Comparison of ENCODE assay signal across 28 cellular contexts in genomic region chr22:38826386-38826785, GRCh38.
"Had no signal": no experiment of that assay in that cellular context is flagged by ENCODE, and none has a peak within 500 bp of the region (broad histone marks: within the 10 kb centered on the region; RNA-seq: fewer than 3 reads in every experiment).

No MANE protein-coding gene starts in this region.

- H3K36me3 ChIP-seq: pancreas, right lobe of liver, sigmoid colon, thyroid gland, upper lobe of left lung, vagina had no signal

- H3K4me1 Mint-ChIP-seq: nephron progenitor cell; stimulated activated effector memory CD8-positive, alpha-beta T cell treated with anti-CD3 and anti-CD28 coated beads, Interleukin-12 subunit alpha, Interleukin-12 subunit beta, amount 100 ng/mL, for 72 hours had no signal

- DNase-seq: naive thymus-derived CD8-positive, alpha-beta T cell; nephron progenitor cell; occipital lobe; pancreas; right cardiac atrium; small intestine; stimulated activated CD4-positive, alpha-beta T cell treated with anti-CD3 and anti-CD28 coated beads, Interleukin-15, amount 100 ng/mL, for 24 hours; stimulated activated CD4-positive, alpha-beta T cell treated with anti-CD3 and anti-CD28 coated beads, Interleukin-2, amount 100 ng/mL, for 24 hours; stimulated activated CD4-positive, alpha-beta T cell treated with anti-CD3 and anti-CD28 coated beads, Interleukin-2, amount 100 ng/mL, for 48 hours; stimulated activated CD4-positive, alpha-beta T cell treated with anti-CD3 and anti-CD28 coated beads, Interleukin-4, amount 100 ng/mL, for 24 hours; stimulated activated naive B cell treated with anti-CD40 and anti-IgM and Interleukin-4, amounts not matched to agents 10 μg/mL and 1 μg/mL and 100 μg/mL, for 72 hours; stimulated activated naive CD4-positive, alpha-beta T cell treated with Interleukin-2 at 50 U/mL for 16 hours; stomach; thyroid gland; trophoblast cell had no signal

- H3K36me3 Mint-ChIP-seq: natural killer cell treated with Interleukin-12 subunit alpha and Interleukin-12 subunit beta and Interleukin-15 and Interleukin-18, amount 100 ng/mL, for 72 hours; stimulated activated effector memory CD8-positive, alpha-beta T cell treated with anti-CD3 and anti-CD28 coated beads, Interleukin-12 subunit alpha, Interleukin-12 subunit beta, amount 100 ng/mL, for 72 hours; stimulated activated naive B cell treated with anti-CD40 and anti-IgM and Interleukin-4, amounts not matched to agents 10 μg/mL and 1 μg/mL and 100 μg/mL, for 72 hours had no signal

- H3K27me3 ChIP-seq: pancreas, right lobe of liver, sigmoid colon, stomach, thyroid gland, tibial nerve, upper lobe of left lung, vagina had no signal

- H3K4me1 ChIP-seq: pancreas, psoas muscle, right lobe of liver, sigmoid colon, stomach, thyroid gland, tibial nerve, upper lobe of left lung, vagina had no signal

- H3K4me3 ChIP-seq: pancreas, psoas muscle, right lobe of liver, sigmoid colon, stomach, thoracic aorta, thyroid gland, tibial nerve, upper lobe of left lung, vagina had no signal

- H3K27ac ChIP-seq: pancreas, psoas muscle, right lobe of liver, sigmoid colon, stomach, thoracic aorta, thyroid gland, tibial nerve, upper lobe of left lung, vagina had no signal

- H3K9me3 Mint-ChIP-seq: naive thymus-derived CD8-positive, alpha-beta T cell; natural killer cell treated with Interleukin-12 subunit alpha and Interleukin-12 subunit beta and Interleukin-15 and Interleukin-18, amount 100 ng/mL, for 72 hours; nephron progenitor cell; neural crest cell; stimulated activated effector memory CD8-positive, alpha-beta T cell treated with anti-CD3 and anti-CD28 coated beads, Interleukin-12 subunit alpha, Interleukin-12 subunit beta, amount 100 ng/mL, for 72 hours; stimulated activated naive B cell treated with anti-CD40 and anti-IgM and Interleukin-4, amounts not matched to agents 10 μg/mL and 1 μg/mL and 100 μg/mL, for 72 hours; stimulated activated naive CD8-positive, alpha-beta T cell treated with anti-CD3 and anti-CD28 coated beads, Interleukin-15, Interleukin-2, amounts not matched to agents 100 ng/mL and 50 ng/mL, for 24 hours had no signal

- H3K4me3 Mint-ChIP-seq: naive thymus-derived CD8-positive, alpha-beta T cell; natural killer cell treated with Interleukin-12 subunit alpha and Interleukin-12 subunit beta and Interleukin-15 and Interleukin-18, amount 100 ng/mL, for 72 hours; nephron progenitor cell; neural crest cell; stimulated activated effector memory CD8-positive, alpha-beta T cell treated with anti-CD3 and anti-CD28 coated beads, Interleukin-12 subunit alpha, Interleukin-12 subunit beta, amount 100 ng/mL, for 72 hours; stimulated activated naive B cell treated with anti-CD40 and anti-IgM and Interleukin-4, amounts not matched to agents 10 μg/mL and 1 μg/mL and 100 μg/mL, for 72 hours; stimulated activated naive CD8-positive, alpha-beta T cell treated with anti-CD3 and anti-CD28 coated beads, Interleukin-15, Interleukin-2, amounts not matched to agents 100 ng/mL and 50 ng/mL, for 24 hours had no signal

- H3K27me3 Mint-ChIP-seq: naive thymus-derived CD8-positive, alpha-beta T cell; natural killer cell treated with Interleukin-12 subunit alpha and Interleukin-12 subunit beta and Interleukin-15 and Interleukin-18, amount 100 ng/mL, for 72 hours; stimulated activated naive CD8-positive, alpha-beta T cell treated with anti-CD3 and anti-CD28 coated beads, Interleukin-15, Interleukin-2, amounts not matched to agents 100 ng/mL and 50 ng/mL, for 24 hours had no signal

- H3K9me3 ChIP-seq: pancreas, psoas muscle, right lobe of liver, sigmoid colon, stomach, thoracic aorta, thyroid gland, upper lobe of left lung, vagina had no signal

- H3K27ac Mint-ChIP-seq: naive thymus-derived CD8-positive, alpha-beta T cell; natural killer cell treated with Interleukin-12 subunit alpha and Interleukin-12 subunit beta and Interleukin-15 and Interleukin-18, amount 100 ng/mL, for 72 hours; nephron progenitor cell; progenitor cell of endocrine pancreas; stimulated activated effector memory CD8-positive, alpha-beta T cell treated with anti-CD3 and anti-CD28 coated beads, Interleukin-12 subunit alpha, Interleukin-12 subunit beta, amount 100 ng/mL, for 72 hours; stimulated activated naive B cell treated with anti-CD40 and anti-IgM and Interleukin-4, amounts not matched to agents 10 μg/mL and 1 μg/mL and 100 μg/mL, for 72 hours; stimulated activated naive CD8-positive, alpha-beta T cell treated with anti-CD3 and anti-CD28 coated beads, Interleukin-15, Interleukin-2, amounts not matched to agents 100 ng/mL and 50 ng/mL, for 24 hours had no signal

- FAIRE-seq: pancreas, small intestine, urothelium cell line had no signal
